In genomic region chr10:104707602-104708160, GRCh38 we compare ENCODE assay signal across 16 cellular contexts.
DNase-seq lines count a peak whose midpoint lies in the region; ATAC-seq and TF ChIP-seq lines count a peak whose summit lies in the region.
"Had no signal": no experiment of that assay in that cellular context is flagged by ENCODE, and none has a peak within 500 bp of the region (broad histone marks: within the 10 kb centered on the region; RNA-seq: fewer than 3 reads in every experiment).

No MANE protein-coding gene starts in this region.

- no peaks in the 10 kb centered on the region for H3K27me3 Mint-ChIP-seq in activated CD8-positive, alpha-beta T cell treated with anti-CD3 and anti-CD28 coated beads for 36 hours

- intact Hi-C loops in left ventricle myocardium superior (cut with micrococcal nuclease): no loop called here
- intact Hi-C loops in activated CD8-positive, alpha-beta T cell treated with anti-CD3 and anti-CD28 coated beads for 36 hours (cut with micrococcal nuclease): no loop called here

- no peaks in the 10 kb centered on the region for H3K4me1 Mint-ChIP-seq in activated CD8-positive, alpha-beta T cell treated with anti-CD3 and anti-CD28 coated beads for 36 hours (ENCODE audit: low read depth)
- H3K4me1 Mint-ChIP-seq: CD8-positive, alpha-beta memory T cell had no signal

- H3K36me3 Mint-ChIP-seq in activated CD8-positive, alpha-beta T cell treated with anti-CD3 and anti-CD28 coated beads for 36 hours (ENCODE audit: low read depth): no peaks in the 10 kb centered on the region
- H3K36me3 Mint-ChIP-seq: CD8-positive, alpha-beta memory T cell had no signal

- TF ChIP-seq CTCF in activated CD8-positive, alpha-beta T cell treated with anti-CD3 and anti-CD28 coated beads for 36 hours (IDR thresholded peaks at IDR 0.05): no peak

- H3K27ac Mint-ChIP-seq in activated CD8-positive, alpha-beta T cell treated with anti-CD3 and anti-CD28 coated beads for 36 hours: no peak overlapping the region
- H3K27ac Mint-ChIP-seq: CD8-positive, alpha-beta memory T cell had no signal

- ATAC-seq in left ventricle myocardium superior (peak; percentile 79), HG02623 (IDR thresholded peaks at IDR 0.05; ENCODE audit: unreplicated experiment) (no peak)
- no peak for ATAC-seq in activated CD8-positive, alpha-beta T cell treated with anti-CD3 and anti-CD28 coated beads for 36 hours
- ATAC-seq: K562 had no signal

- DNase-seq in NCI-H748 treated with DMSO at 0.1 percent for 48 hours (lab: John Stamatoyannopoulos, UW) (peak; percentile 89), NCI-H748 (lab: John Stamatoyannopoulos, UW; ENCODE audit: unreplicated experiment) (no peak), NCI-H1417 (lab: John Stamatoyannopoulos, UW) (peak in 2 of 3 experiments; percentile 87 to 96), NCI-H774 (lab: John Stamatoyannopoulos, UW) (peak; percentile 73), left ventricle myocardium superior (no peak)
- DNase-seq in activated CD8-positive, alpha-beta T cell treated with anti-CD3 and anti-CD28 coated beads for 36 hours: no peak
- DNase-seq in stimulated activated CD4-positive, alpha-beta T cell treated with anti-CD3 and anti-CD28 coated beads, Interleukin-4, amount 100 ng/mL, for 1 hour: no peak
- DNase-seq: CD8-positive, alpha-beta memory T cell; NCI-H1694; NCI-H2107; NCI-H510A; NK-92 treated with Interleukin-12 subunit alpha and Interleukin-12 subunit beta, amount 100 ng/mL, for 24 hours; OCI-M1; SW 1271 had no signal

- H3K9me3 Mint-ChIP-seq in activated CD8-positive, alpha-beta T cell treated with anti-CD3 and anti-CD28 coated beads for 36 hours: no peaks in the 10 kb centered on the region

- H3K4me3 Mint-ChIP-seq in activated CD8-positive, alpha-beta T cell treated with anti-CD3 and anti-CD28 coated beads for 36 hours: no peak overlapping the region
- H3K4me3 Mint-ChIP-seq: CD8-positive, alpha-beta memory T cell had no signal

- POLR2A ChIA-PET in activated CD8-positive, alpha-beta T cell treated with anti-CD3 and anti-CD28 coated beads for 36 hours (lab: Charles Lee): no interaction called here

- CTCF ChIA-PET in activated CD8-positive, alpha-beta T cell treated with anti-CD3 and anti-CD28 coated beads for 36 hours (lab: Charles Lee): no interaction called here

Comparison
In these comparisons a context has a peak if more than half of its experiments do, and no peak if none do; other contexts are left out.
1. DNase-seq: peak in NCI-H748 treated with DMSO at 0.1 percent for 48 hours (single experiment), NCI-H1417 (2 of 3) and NCI-H774 (single experiment); none in NCI-H748 (single experiment), left ventricle myocardium superior (single experiment), activated CD8-positive, alpha-beta T cell treated with anti-CD3 and anti-CD28 coated beads for 36 hours (single experiment) and stimulated activated CD4-positive, alpha-beta T cell treated with anti-CD3 and anti-CD28 coated beads, Interleukin-4, amount 100 ng/mL, for 1 hour (single experiment).